In the genomic region with DNA sequence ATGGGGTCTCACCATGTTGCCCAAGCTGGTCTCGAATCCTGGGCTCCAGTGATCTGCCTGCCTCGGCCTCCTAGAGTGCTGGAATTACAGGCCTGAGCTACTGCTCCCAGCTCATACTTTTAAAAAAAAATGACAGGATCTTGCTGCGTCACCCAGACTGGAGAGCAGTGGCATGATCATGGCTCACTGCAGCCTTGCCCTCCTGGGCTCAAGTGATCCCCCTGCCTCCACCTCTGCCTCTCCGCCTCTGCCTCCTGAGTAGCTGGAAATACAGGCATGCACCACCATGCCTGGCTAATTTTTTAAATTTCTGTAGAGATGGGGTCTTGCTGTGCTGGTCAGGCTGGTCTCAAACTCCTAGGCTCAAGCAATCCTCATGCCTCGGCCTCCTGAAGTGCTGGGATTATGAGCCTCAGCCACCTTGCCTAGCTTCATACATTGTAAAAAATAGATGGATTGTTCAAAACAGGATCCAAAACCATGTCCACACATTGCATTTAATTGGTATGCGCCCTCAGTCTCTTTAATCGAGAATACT, we compare ENCODE assay signal across 20 cellular contexts.
"Had no signal": no experiment of that assay in that cellular context is flagged by ENCODE, and none has a peak within 500 bp of the region (broad histone marks: within the 10 kb centered on the region; RNA-seq: fewer than 3 reads in every experiment).

No MANE protein-coding gene starts in this region.

- H3K4me3 Mint-ChIP-seq: naive thymus-derived CD8-positive, alpha-beta T cell; stimulated activated naive CD8-positive, alpha-beta T cell treated with anti-CD3 and anti-CD28 coated beads, Interleukin-15, Interleukin-2, amounts not matched to agents 100 ng/mL and 50 ng/mL, for 24 hours had no signal

- H3K27ac Mint-ChIP-seq: naive thymus-derived CD8-positive, alpha-beta T cell; progenitor cell of endocrine pancreas; stimulated activated naive CD8-positive, alpha-beta T cell treated with anti-CD3 and anti-CD28 coated beads, Interleukin-15, Interleukin-2, amounts not matched to agents 100 ng/mL and 50 ng/mL, for 24 hours had no signal

- DNase-seq: activated CD4-positive, alpha-beta T cell treated with anti-CD3 and anti-CD28 coated beads, Interleukin-2, amount 50 U/mL, for 1 hour; activated naive CD4-positive, alpha-beta T cell; activated T-cell treated with anti-CD3 and anti-CD28 coated beads for 4 hours; aorta; cortex of kidney; effector memory CD4-positive, alpha-beta T cell; foreskin melanocyte; left cardiac atrium; naive thymus-derived CD8-positive, alpha-beta T cell; right lobe of liver; SIG-M5; spleen; T-helper 9 cell; testis had no signal

- H3K9me3 ChIP-seq: neutrophil, right lobe of liver, spleen, testis had no signal

- H3K27me3 Mint-ChIP-seq: progenitor cell of endocrine pancreas had no signal

- FAIRE-seq: urothelium cell line had no signal

- H3K36me3 Mint-ChIP-seq: naive thymus-derived CD8-positive, alpha-beta T cell had no signal

- H3K9me3 Mint-ChIP-seq: naive thymus-derived CD8-positive, alpha-beta T cell; stimulated activated naive CD8-positive, alpha-beta T cell treated with anti-CD3 and anti-CD28 coated beads, Interleukin-15, Interleukin-2, amounts not matched to agents 100 ng/mL and 50 ng/mL, for 24 hours had no signal

- ATAC-seq: activated CD4-positive, CD25-positive, alpha-beta regulatory T cell treated with anti-CD3 and anti-CD28 coated beads, Interleukin-2, amount 50 U/mL, for 24 hours; left cardiac atrium; naive thymus-derived CD8-positive, alpha-beta T cell; right lobe of liver had no signal

- H3K27me3 ChIP-seq: right lobe of liver, spleen, testis had no signal

- H3K4me3 ChIP-seq: cardiac muscle cell, right lobe of liver, spleen, testis had no signal

- H3K36me3 ChIP-seq: cardiac muscle cell, neutrophil, right lobe of liver, spleen had no signal

- H3K27ac ChIP-seq: cardiac muscle cell, neutrophil, right lobe of liver, spleen, testis had no signal
